ENCODE assay signal across 14 cellular contexts in the genomic region with DNA sequence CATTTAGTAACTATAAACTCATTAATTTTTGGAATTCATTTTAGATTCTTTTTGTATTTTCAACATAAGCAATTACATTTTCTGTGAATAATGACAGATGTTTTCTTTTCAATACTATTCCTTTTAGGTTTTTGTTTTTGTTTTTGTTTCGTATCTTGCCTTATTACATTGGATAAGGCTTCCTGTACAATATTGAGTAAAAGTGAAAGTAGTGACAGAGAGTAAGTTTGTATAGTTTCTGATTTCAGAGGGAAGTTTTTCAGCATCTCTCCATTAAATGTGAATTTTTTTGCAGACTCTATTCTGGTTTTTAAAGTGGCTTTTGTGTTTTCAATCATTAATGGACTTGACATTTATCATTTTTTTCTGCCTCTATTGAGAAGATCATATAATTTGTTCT. TPM values are rescaled to one million over a fixed set of nuclear protein-coding genes. Genes with fewer than 3 reads are reported as not detected.
A peak's percentile ranks its signal among the peaks of the same experiment; 100 is the strongest.
DNase-seq lines count a peak whose midpoint lies in the region; ATAC-seq and TF ChIP-seq lines count a peak whose summit lies in the region.
"Had no signal": no experiment of that assay in that cellular context is flagged by ENCODE, and none has a peak within 500 bp of the region (broad histone marks: within the 10 kb centered on the region; RNA-seq: fewer than 3 reads in every experiment).

No MANE protein-coding gene starts in this region.

- POLR2A ChIA-PET in A673 (lab: Charles Lee; ENCODE audit: low non-redundant PET): no interaction called here

- peaks cover 7% of the 10 kb centered on the region for H3K9me3 Mint-ChIP-seq in activated T-cell treated with anti-CD3 and anti-CD28 coated beads, Interleukin-2, amount 50 U/mL, for 4 hours
- H3K9me3 Mint-ChIP-seq in memory B cell: no peaks in the 10 kb centered on the region

- H3K27me3 Mint-ChIP-seq in activated T-cell treated with anti-CD3 and anti-CD28 coated beads, Interleukin-2, amount 50 U/mL, for 4 hours (ENCODE audit: low read depth): no peaks in the 10 kb centered on the region
- H3K27me3 Mint-ChIP-seq in memory B cell: no peaks in the 10 kb centered on the region

- H3K36me3 Mint-ChIP-seq in activated T-cell treated with anti-CD3 and anti-CD28 coated beads, Interleukin-2, amount 50 U/mL, for 4 hours (ENCODE audit: insufficient read depth): no peaks in the 10 kb centered on the region
- no peaks in the 10 kb centered on the region for H3K36me3 Mint-ChIP-seq in memory B cell
- H3K36me3 Mint-ChIP-seq: stimulated activated memory B cell treated with anti-CD40 and anti-IgM and Interleukin-4, amounts not matched to agents 10 μg/mL and 1 μg/mL and 100 μg/mL, for 72 hours had no signal

- intact Hi-C loops in A673 (cut with micrococcal nuclease; ENCODE audit: unreplicated experiment): no loop called here

- CTCF ChIA-PET in A673 (lab: Charles Lee): no interaction called here

- peaks cover 23% of the 10 kb centered on the region for H3K4me1 Mint-ChIP-seq in activated T-cell treated with anti-CD3 and anti-CD28 coated beads, Interleukin-2, amount 50 U/mL, for 4 hours (ENCODE audit: low read depth)
- no peaks in the 10 kb centered on the region for H3K4me1 Mint-ChIP-seq in memory B cell
- H3K4me1 Mint-ChIP-seq: stimulated activated memory B cell treated with anti-CD40 and anti-IgM and Interleukin-4, amounts not matched to agents 10 μg/mL and 1 μg/mL and 100 μg/mL, for 72 hours had no signal

- H3K27ac Mint-ChIP-seq in memory B cell: no peak overlapping the region
- H3K27ac Mint-ChIP-seq: stimulated activated memory B cell treated with anti-CD40 and anti-IgM and Interleukin-4, amounts not matched to agents 10 μg/mL and 1 μg/mL and 100 μg/mL, for 72 hours had no signal

- TF ChIP-seq CTCF in A673 (conservative IDR thresholded peaks at IDR 0.05; ENCODE audit: low read depth, low read length): no peak

- no peak overlapping the region for H3K4me3 ChIP-seq in A673 (ENCODE audit: low read depth, low read length, poor library complexity, severe bottlenecking)

- H3K9me3 ChIP-seq in A673 (ENCODE audit: low read depth, low read length, poor library complexity, severe bottlenecking): no peaks in the 10 kb centered on the region

- peaks cover 11% of the 10 kb centered on the region for H3K27me3 ChIP-seq in A673 (replicated peaks; ENCODE audit: insufficient read depth, low read depth, low read length, poor library complexity)

- no peaks in the 10 kb centered on the region for H3K36me3 ChIP-seq in A673 (ENCODE audit: insufficient read depth, low read length, poor library complexity, severe bottlenecking)

- peak; percentile 62 to 65 for ATAC-seq in activated T-cell treated with anti-CD3 and anti-CD28 coated beads, Interleukin-2, amount 50 U/mL, for 4 hours
- ATAC-seq in GM21447 (IDR thresholded peaks at IDR 0.05; ENCODE audit: unreplicated experiment): peak; percentile 93
- ATAC-seq in HG03108 (IDR thresholded peaks at IDR 0.05; ENCODE audit: unreplicated experiment): peak; percentile 80
- peak; percentile 27 for ATAC-seq in memory B cell (ENCODE audit: low read depth)
- ATAC-seq: stimulated activated memory B cell treated with anti-CD40 and anti-IgM and Interleukin-4, amounts not matched to agents 10 μg/mL and 1 μg/mL and 100 μg/mL, for 72 hours had no signal

- DNase-seq in activated T-cell treated with anti-CD3 and anti-CD28 coated beads, Interleukin-2, amount 50 U/mL, for 4 hours: no peak
- DNase-seq in activated T-cell treated with anti-CD3 and anti-CD28 coated beads for 4 hours (no peak), memory B cell (ENCODE audit: low spot score in 2 of 2) (no peak), NCI-H526 (lab: John Stamatoyannopoulos, UW) (no peak), cerebellar cortex (ENCODE audit: low spot score) (no peak), A673 (ENCODE audit: low spot score) (no peak)
- DNase-seq: ACHN, hippocampal formation, NCI-H1105 treated with DMSO at 0.1 percent for 48 hours, NCI-H748 treated with DMSO at 0.1 percent for 48 hours had no signal

- H3K27ac ChIP-seq in A673 (ENCODE audit: low read depth, low read length, poor library complexity, severe bottlenecking): no peak overlapping the region
- H3K27ac ChIP-seq: parathyroid adenoma had no signal

- H3K4me3 Mint-ChIP-seq in activated T-cell treated with anti-CD3 and anti-CD28 coated beads, Interleukin-2, amount 50 U/mL, for 4 hours: no peak overlapping the region
- no peak overlapping the region for H3K4me3 Mint-ChIP-seq in memory B cell
- H3K4me3 Mint-ChIP-seq: stimulated activated memory B cell treated with anti-CD40 and anti-IgM and Interleukin-4, amounts not matched to agents 10 μg/mL and 1 μg/mL and 100 μg/mL, for 72 hours had no signal

- BruUV-seq in A673 (replicated peaks; lab: Mats Ljungman, UMichigan): no TSS peak

- H3K4me1 ChIP-seq in A673 (ENCODE audit: insufficient read depth, low read length, poor library complexity, severe bottlenecking): no peaks in the 10 kb centered on the region
- H3K4me1 ChIP-seq: parathyroid adenoma had no signal

RNA-seq across cellular contexts. Expression of a gene that starts 12.8 kb away (rescaled TPM):
- total RNA-seq in activated T-cell treated with anti-CD3 and anti-CD28 coated beads, Interleukin-2, amount 50 U/mL, for 4 hours: 10 to 100 TPM; 35.5 to 49.5 (median 36.9) TPM
- total RNA-seq in A673 (2021): 0.42 and 0.88 TPM in 2 replicates

Comparison
In these comparisons a context has a peak if more than half of its experiments do, and no peak if none do; other contexts are left out.
1. ATAC-seq: peak in every context shown above with its lines; median percentile 93 in GM21447; 80 in HG03108; 64 in activated T-cell treated with anti-CD3 and anti-CD28 coated beads, Interleukin-2, amount 50 U/mL, for 4 hours; 27 in memory B cell.
2. RNA of a gene that starts 12.8 kb away (total RNA-seq): 35.5 to 49.5 TPM in activated T-cell treated with anti-CD3 and anti-CD28 coated beads, Interleukin-2, amount 50 U/mL, for 4 hours; 0.42 to 0.88 TPM in A673; every median in the first group is over 10 times any median in the second.